10 cellular contexts compared by ENCODE assay signal in genomic region chr9:120933310-120934044, GRCh38. TPM values are rescaled to one million over a fixed set of nuclear protein-coding genes. Genes with fewer than 3 reads are reported as not detected.
DNase-seq lines count a peak whose midpoint lies in the region; ATAC-seq and TF ChIP-seq lines count a peak whose summit lies in the region.
"Had no signal": no experiment of that assay in that cellular context is flagged by ENCODE, and none has a peak within 500 bp of the region (broad histone marks: within the 10 kb centered on the region; RNA-seq: fewer than 3 reads in every experiment).

No MANE protein-coding gene starts in this region.

- TF ChIP-seq CTCF in right atrium auricular region (IDR thresholded peaks at IDR 0.05), result no peak

- H3K4me3 ChIP-seq in right atrium auricular region, result no peak overlapping the region
- H3K4me3 ChIP-seq: body of pancreas, SK-N-MC had no signal

- no peaks in the 10 kb centered on the region for H3K36me3 ChIP-seq in right atrium auricular region

- peak overlapping the region; percentile 61 for H3K27ac Mint-ChIP-seq in activated T-helper 1 cell treated with anti-CD3 and anti-CD28 coated beads, Interleukin-12 subunit alpha, Interleukin-12 subunit beta, Interleukin-2, Interleukin-4 antibody, amounts not matched to agents 30 ng/mL and 10 ng/mL and 1 ng/mL, durations not matched to agents 14 hours and 24 hours and 36 hours
- H3K27ac Mint-ChIP-seq in memory B cell, result peak overlapping the region; percentile 96

- peaks cover 3% of the 10 kb centered on the region for H3K36me3 Mint-ChIP-seq in activated T-helper 1 cell treated with anti-CD3 and anti-CD28 coated beads, Interleukin-12 subunit alpha, Interleukin-12 subunit beta, Interleukin-2, Interleukin-4 antibody, amounts not matched to agents 30 ng/mL and 10 ng/mL and 1 ng/mL, durations not matched to agents 14 hours and 24 hours and 36 hours (ENCODE audit: low read depth)
- no peaks in the 10 kb centered on the region for H3K36me3 Mint-ChIP-seq in memory B cell

- no peak for ATAC-seq in Right ventricle myocardium inferior
- ATAC-seq in memory B cell (ENCODE audit: low read depth), result no peak
- no peak for ATAC-seq in GM19452 (IDR thresholded peaks at IDR 0.05; ENCODE audit: unreplicated experiment)
- ATAC-seq: body of pancreas had no signal

- peaks cover 0 to 69% of the 10 kb centered on the region in 2 donors for H3K4me1 ChIP-seq in right atrium auricular region

- H3K27me3 ChIP-seq in right atrium auricular region, result no peaks in the 10 kb centered on the region
- H3K27me3 ChIP-seq: body of pancreas had no signal

- no peaks in the 10 kb centered on the region for H3K27me3 Mint-ChIP-seq in activated T-helper 1 cell treated with anti-CD3 and anti-CD28 coated beads, Interleukin-12 subunit alpha, Interleukin-12 subunit beta, Interleukin-2, Interleukin-4 antibody, amounts not matched to agents 30 ng/mL and 10 ng/mL and 1 ng/mL, durations not matched to agents 14 hours and 24 hours and 36 hours (ENCODE audit: insufficient read depth)
- no peaks in the 10 kb centered on the region for H3K27me3 Mint-ChIP-seq in memory B cell

- H3K4me1 Mint-ChIP-seq in activated T-helper 1 cell treated with anti-CD3 and anti-CD28 coated beads, Interleukin-12 subunit alpha, Interleukin-12 subunit beta, Interleukin-2, Interleukin-4 antibody, amounts not matched to agents 30 ng/mL and 10 ng/mL and 1 ng/mL, durations not matched to agents 14 hours and 24 hours and 36 hours (ENCODE audit: low read depth), result peaks cover 78% of the 10 kb centered on the region
- peaks cover 39% of the 10 kb centered on the region for H3K4me1 Mint-ChIP-seq in memory B cell

- peaks cover 3% of the 10 kb centered on the region for H3K9me3 Mint-ChIP-seq in activated T-helper 1 cell treated with anti-CD3 and anti-CD28 coated beads, Interleukin-12 subunit alpha, Interleukin-12 subunit beta, Interleukin-2, Interleukin-4 antibody, amounts not matched to agents 30 ng/mL and 10 ng/mL and 1 ng/mL, durations not matched to agents 14 hours and 24 hours and 36 hours
- no peaks in the 10 kb centered on the region for H3K9me3 Mint-ChIP-seq in memory B cell

- intact Hi-C loops in Right ventricle myocardium inferior (cut with DNase I), result no loop called here
- intact Hi-C loops in activated T-helper 1 cell treated with anti-CD3 and anti-CD28 coated beads, Interleukin-12 subunit alpha, Interleukin-12 subunit beta, Interleukin-2, Interleukin-4 antibody, amounts not matched to agents 30 ng/mL and 10 ng/mL and 1 ng/mL, durations not matched to agents 14 hours and 24 hours and 36 hours (cut with micrococcal nuclease), result loop anchor here (5.0 kb wide), 1 partner anchor 269 kb away; the partner anchor contains the start of gene RAB14

- no peaks in the 10 kb centered on the region for H3K9me3 ChIP-seq in right atrium auricular region
- H3K9me3 ChIP-seq: body of pancreas had no signal

- peak; percentile 48 for DNase-seq in right atrium auricular region (ENCODE audit: low spot score)
- no peak for DNase-seq in Right ventricle myocardium inferior (ENCODE audit: missing footprints)
- no peak for DNase-seq in activated T-helper 1 cell treated with anti-CD3 and anti-CD28 coated beads, Interleukin-12 subunit alpha, Interleukin-12 subunit beta, Interleukin-2, Interleukin-4 antibody, amounts not matched to agents 30 ng/mL and 10 ng/mL and 1 ng/mL, durations not matched to agents 14 hours and 24 hours and 36 hours (ENCODE audit: low spot score)
- no peak for DNase-seq in memory B cell (ENCODE audit: low spot score in 2 of 2)
- DNase-seq in anterior cingulate cortex (lab: John Stamatoyannopoulos, UW), result no peak
- DNase-seq in NCI-H526 treated with DMSO at 0.1 percent for 48 hours (lab: John Stamatoyannopoulos, UW), result no peak
- DNase-seq in NCI-H524 (lab: John Stamatoyannopoulos, UW), result no peak

- peak overlapping the region; percentile 80 to 81 for H3K27ac ChIP-seq in right atrium auricular region
- H3K27ac ChIP-seq: SK-N-MC had no signal

- H3K4me3 Mint-ChIP-seq in activated T-helper 1 cell treated with anti-CD3 and anti-CD28 coated beads, Interleukin-12 subunit alpha, Interleukin-12 subunit beta, Interleukin-2, Interleukin-4 antibody, amounts not matched to agents 30 ng/mL and 10 ng/mL and 1 ng/mL, durations not matched to agents 14 hours and 24 hours and 36 hours, result peak overlapping the region; percentile 9
- no peak overlapping the region for H3K4me3 Mint-ChIP-seq in memory B cell

RNA-seq across cellular contexts. Expression of gene TRAF1, which starts 6.9 kb away (rescaled TPM):
- total RNA-seq in right atrium auricular region (1 to 10 TPM; 2.0 to 3.0 TPM), Right ventricle myocardium inferior (2.1 TPM)
- 136 and 138 TPM in 2 replicates for total RNA-seq in activated T-helper 1 cell treated with anti-CD3 and anti-CD28 coated beads, Interleukin-12 subunit alpha, Interleukin-12 subunit beta, Interleukin-2, Interleukin-4 antibody, amounts not matched to agents 30 ng/mL and 10 ng/mL and 1 ng/mL, durations not matched to agents 14 hours and 24 hours and 36 hours

RNA-seq across cellular contexts. Expression of gene PHF19, which starts 56.5 kb away (rescaled TPM):
- total RNA-seq in right atrium auricular region (10 to 100 TPM; 11.9 to 13.9 TPM), Right ventricle myocardium inferior (13.2 TPM)
- total RNA-seq in activated T-helper 1 cell treated with anti-CD3 and anti-CD28 coated beads, Interleukin-12 subunit alpha, Interleukin-12 subunit beta, Interleukin-2, Interleukin-4 antibody, amounts not matched to agents 30 ng/mL and 10 ng/mL and 1 ng/mL, durations not matched to agents 14 hours and 24 hours and 36 hours, result 134 and 142 TPM in 2 replicates

Comparison
In these comparisons a context has a peak if more than half of its experiments do, and no peak if none do; other contexts are left out.
1. RNA of gene TRAF1, which starts 6.9 kb away (total RNA-seq): 136 to 138 TPM in activated T-helper 1 cell treated with anti-CD3 and anti-CD28 coated beads, Interleukin-12 subunit alpha, Interleukin-12 subunit beta, Interleukin-2, Interleukin-4 antibody, amounts not matched to agents 30 ng/mL and 10 ng/mL and 1 ng/mL, durations not matched to agents 14 hours and 24 hours and 36 hours; 2.0 to 3.0 TPM in right atrium auricular region and 2.1 TPM in Right ventricle myocardium inferior (single experiment); every median in the first group is over 10 times any median in the second.